In genomic region chr7:139358541-139359365, GRCh38 we compare ENCODE assay signal across 8 cellular contexts. TPM values are rescaled to one million over a fixed set of nuclear protein-coding genes. Genes with fewer than 3 reads are reported as not detected.
DNase-seq lines count a peak whose midpoint lies in the region; ATAC-seq and TF ChIP-seq lines count a peak whose summit lies in the region.

No MANE protein-coding gene starts in this region.

- H3K9me3 Mint-ChIP-seq in activated CD8-positive, alpha-beta T cell treated with anti-CD3 and anti-CD28 coated beads for 36 hours: no peaks in the 10 kb centered on the region
- no peaks in the 10 kb centered on the region for H3K9me3 Mint-ChIP-seq in neural crest cell

- H3K9me3 ChIP-seq in HEK293 (ENCODE audit: control insufficient read depth, insufficient read depth, low read depth, low read length) (no peaks in the 10 kb centered on the region), esophagus squamous epithelium (no peaks in the 10 kb centered on the region)

- DNase-seq in GM12865 (ENCODE audit: low read depth): peak; percentile 76
- DNase-seq in NCI-H1930 (lab: John Stamatoyannopoulos, UW): peak; percentile 42 to 51
- DNase-seq in activated CD8-positive, alpha-beta T cell treated with anti-CD3 and anti-CD28 coated beads for 36 hours: peak; percentile 71
- DNase-seq in esophagus squamous epithelium (lab: John Stamatoyannopoulos, UW): peak; percentile 56
- DNase-seq in neural crest cell (ENCODE audit: low read depth, low spot score): no peak
- no peak for DNase-seq in globus pallidus (ENCODE audit: low spot score)

- intact Hi-C loops in activated CD8-positive, alpha-beta T cell treated with anti-CD3 and anti-CD28 coated beads for 36 hours (cut with micrococcal nuclease): loop anchor here (5.0 kb wide), 1 partner anchor 251 kb away; the partner anchor contains the start of gene ZC3HAV1
- intact Hi-C loops in esophagus squamous epithelium (cut with DNase I): no loop called here

- no peaks in the 10 kb centered on the region for H3K27me3 ChIP-seq in esophagus squamous epithelium

- peak overlapping the region; percentile 98 for H3K27ac Mint-ChIP-seq in activated CD8-positive, alpha-beta T cell treated with anti-CD3 and anti-CD28 coated beads for 36 hours
- peak overlapping the region; percentile 99 for H3K27ac Mint-ChIP-seq in neural crest cell (ENCODE audit: unreplicated experiment)

- H3K36me3 ChIP-seq in HEK293 (ENCODE audit: control insufficient read depth in 2 of 2, insufficient read depth in 1 of 2, low read length in 2 of 2): peaks cover 0 to 9% of the 10 kb centered on the region in 2 experiments; a peak in 1 of 3 replicates
- H3K36me3 ChIP-seq in esophagus squamous epithelium: peaks cover 0 to 8% (median 0%) of the 10 kb centered on the region in 3 donors
- no peaks in the 10 kb centered on the region for H3K36me3 ChIP-seq in urinary bladder (ENCODE audit: insufficient read depth)

- H3K27me3 Mint-ChIP-seq in activated CD8-positive, alpha-beta T cell treated with anti-CD3 and anti-CD28 coated beads for 36 hours: no peaks in the 10 kb centered on the region
- no peaks in the 10 kb centered on the region for H3K27me3 Mint-ChIP-seq in neural crest cell (ENCODE audit: low read depth)

- H3K4me3 Mint-ChIP-seq in activated CD8-positive, alpha-beta T cell treated with anti-CD3 and anti-CD28 coated beads for 36 hours: peak overlapping the region; percentile 92
- peak overlapping the region; percentile 98 for H3K4me3 Mint-ChIP-seq in neural crest cell

- peaks cover 22% of the 10 kb centered on the region for H3K4me1 Mint-ChIP-seq in activated CD8-positive, alpha-beta T cell treated with anti-CD3 and anti-CD28 coated beads for 36 hours (ENCODE audit: low read depth)
- peaks cover 42% of the 10 kb centered on the region for H3K4me1 Mint-ChIP-seq in neural crest cell

- TF ChIP-seq CTCF in GM12865 (IDR thresholded peaks at IDR 0.05; ENCODE audit: insufficient read depth, low read depth, low read length, missing control alignments) (no peak), HEK293 (tag by site-specific recombination; IDR thresholded peaks at IDR 0.05) (no peak), esophagus squamous epithelium (IDR thresholded peaks at IDR 0.05) (no peak), neural crest cell (conservative IDR thresholded peaks at IDR 0.05) (no peak)
- TF ChIP-seq CTCF in activated CD8-positive, alpha-beta T cell treated with anti-CD3 and anti-CD28 coated beads for 36 hours (IDR thresholded peaks at IDR 0.05): no peak

- peak; percentile 0 for ATAC-seq in activated CD8-positive, alpha-beta T cell treated with anti-CD3 and anti-CD28 coated beads for 36 hours

- no peak for TF ChIP-seq POLR2A in esophagus squamous epithelium (IDR thresholded peaks at IDR 0.05)

- peaks cover 33% of the 10 kb centered on the region for H3K36me3 Mint-ChIP-seq in activated CD8-positive, alpha-beta T cell treated with anti-CD3 and anti-CD28 coated beads for 36 hours (ENCODE audit: low read depth)
- peaks cover 6% of the 10 kb centered on the region for H3K36me3 Mint-ChIP-seq in neural crest cell (ENCODE audit: low read depth)

- H3K27ac ChIP-seq in HEK293 (ENCODE audit: extremely low read depth, low read depth, low read length) (peak overlapping the region; percentile 95), esophagus squamous epithelium (peak overlapping the region; percentile 97 to 100 (median 100)), urinary bladder (ENCODE audit: low read depth) (peak overlapping the region; percentile 91)

- 2 to 10% methylated on average over 10 to 26 of the region's 39 CpGs for WGBS in esophagus squamous epithelium, 2 donors
- WGBS in urinary bladder: 1% methylated on average over 39 of the region's 39 CpGs

- POLR2A ChIA-PET in HEK293 (lab: Yijun Ruan, JAX): interaction anchor here (1.4 to 2.5 kb wide), 3 partner anchors 10 to 225 kb away, joined by 6 to 35 read pairs (median 7); partner anchors contain the start of gene FMC1
- POLR2A ChIA-PET in activated CD8-positive, alpha-beta T cell treated with anti-CD3 and anti-CD28 coated beads for 36 hours (lab: Charles Lee): interaction anchor here (0.6 to 3.9 kb wide), 9 partner anchors 9 to 274 kb away, joined by 3 to 39 read pairs (median 7); partner anchors contain the start of gene FMC1

- CTCF ChIA-PET in HEK293 (lab: Yijun Ruan, JAX): no interaction called here
- CTCF ChIA-PET in activated CD8-positive, alpha-beta T cell treated with anti-CD3 and anti-CD28 coated beads for 36 hours (lab: Charles Lee): interaction anchor here (0.8 kb wide), 2 partner anchors 10 to 19 kb away, joined by 3 to 5 read pairs; no protein-coding TSS in a partner anchor

- H3K4me3 ChIP-seq in GM12865 (ENCODE audit: low read depth, low read length) (peak overlapping the region; percentile 90), HEK293 (ENCODE audit: low read depth, low read length) (peak overlapping the region; percentile 74), esophagus squamous epithelium (peak overlapping the region; percentile 80 to 100 (median 92)), urinary bladder (ENCODE audit: low read depth, low read length) (peak overlapping the region; percentile 65)

- H3K4me1 ChIP-seq in HEK293 (ENCODE audit: control insufficient read depth, insufficient read depth, low read length) (peaks cover 7% of the 10 kb centered on the region; the same call in 1 of the 2 replicates), esophagus squamous epithelium (peaks cover 22 to 44% (median 24%) of the 10 kb centered on the region in 3 donors), urinary bladder (ENCODE audit: insufficient read depth) (no peaks in the 10 kb centered on the region)

TF ChIP-seq in HEK293, 187 proteins besides CTCF, POLR2A, EP300 and RAD21:
- TF ChIP-seq ZNF335 (tag by site-specific recombination; conservative IDR thresholded peaks at IDR 0.05): peak; percentile 85
- no peak for TF ChIP-seq AEBP2 (tag by site-specific recombination; IDR thresholded peaks at IDR 0.05; ENCODE audit: borderline replicate concordance)
- TF ChIP-seq ZNF324 (tag by site-specific recombination; IDR thresholded peaks at IDR 0.05): no peak
- 0 out of 2 replicates have a peak, but pooled peaks have one; percentile 1 for TF ChIP-seq ZNF513 (tag by site-specific recombination; IDR thresholded peaks at IDR 0.05)
- 0 out of 2 replicates have a peak, but pooled peaks have one; percentile 27 for TF ChIP-seq GLIS2 (tag by site-specific recombination; IDR thresholded peaks at IDR 0.05)
- no peak for TF ChIP-seq HOXD13 (CRISPR knock-in tag; IDR thresholded peaks at IDR 0.05; ENCODE audit: borderline replicate concordance)
- no peak for TF ChIP-seq PRDM1 (tag by site-specific recombination; IDR thresholded peaks at IDR 0.05)

RNA-seq across cellular contexts. Expression of gene LUC7L2, which starts 0.9 kb away (rescaled TPM):
- total RNA-seq in activated CD8-positive, alpha-beta T cell treated with anti-CD3 and anti-CD28 coated beads for 36 hours: 100 to 1,000 TPM; 133 to 140 TPM
- 10 to 100 TPM; 29.4 to 77.6 (median 50.0) TPM for total RNA-seq in esophagus squamous epithelium
- 102 and 107 TPM in 2 replicates for total RNA-seq in neural crest cell
- 94.0 TPM for total RNA-seq in urinary bladder
- 54.0 TPM for polyA plus RNA-seq in urinary bladder

RNA-seq across cellular contexts. Expression of gene FMC1, which starts 17.6 kb away (rescaled TPM):
- 10 to 100 TPM in 1 of 2 experiments, 1 to 10 TPM in 1; 9.9 to 12.6 TPM for total RNA-seq in activated CD8-positive, alpha-beta T cell treated with anti-CD3 and anti-CD28 coated beads for 36 hours
- total RNA-seq in esophagus squamous epithelium (10 to 100 TPM in 1 of 4 donors, 1 to 10 TPM in 2, under 1 TPM in 1; 0.91 to 12.6 (median 4.4) TPM), neural crest cell (18.3 and 24.8 TPM in 2 replicates), urinary bladder (15.1 TPM)
- polyA plus RNA-seq in urinary bladder: 34.0 TPM

Comparison
In these comparisons a context has a peak if more than half of its experiments do, and no peak if none do; other contexts are left out.
1. DNase-seq: peak in GM12865 (single experiment), NCI-H1930 (2 of 2), activated CD8-positive, alpha-beta T cell treated with anti-CD3 and anti-CD28 coated beads for 36 hours (single experiment) and esophagus squamous epithelium (single experiment); none in neural crest cell (single experiment) and globus pallidus (single experiment).
2. Peak in every context shown above with its lines, with median percentiles within 50 percentile points of each other: H3K4me3 ChIP-seq and H3K27ac ChIP-seq.